ENCODE assay signal across 23 cellular contexts in genomic region chr4:182695009-182695408, GRCh38.
"Had no signal": no experiment of that assay in that cellular context is flagged by ENCODE, and none has a peak within 500 bp of the region (broad histone marks: within the 10 kb centered on the region; RNA-seq: fewer than 3 reads in every experiment).

No MANE protein-coding gene starts in this region.

- H3K4me1 ChIP-seq: lower lobe of right lung, right lobe of liver, stomach, testis, thyroid gland, transverse colon, upper lobe of left lung, vagina had no signal

- ATAC-seq: lower lobe of right lung; natural killer cell; right lobe of liver; stimulated activated memory B cell treated with anti-CD40 and anti-IgM and Interleukin-4, amounts not matched to agents 10 μg/mL and 1 μg/mL and 100 μg/mL, for 72 hours; stimulated activated naive CD8-positive, alpha-beta T cell treated with anti-CD3 and anti-CD28 coated beads, Interleukin-15, Interleukin-2, amounts not matched to agents 100 U/mL and 50 U/mL, for 24 hours had no signal

- H3K36me3 ChIP-seq: lower lobe of right lung, ovary, right lobe of liver, stomach, thyroid gland, transverse colon, upper lobe of left lung, vagina had no signal

- H3K9me3 ChIP-seq: lower lobe of right lung, ovary, right lobe of liver, stomach, testis, thyroid gland, transverse colon, upper lobe of left lung, vagina had no signal

- H3K27me3 ChIP-seq: ovary, right lobe of liver, stomach, testis, thyroid gland, upper lobe of left lung, vagina had no signal

- DNase-seq: hypothalamus; immature natural killer cell; kidney; lower lobe of right lung; mammary epithelial cell; natural killer cell; nephron progenitor cell; ovary; retina; right lobe of liver; stimulated activated CD4-positive, alpha-beta T cell treated with anti-CD3 and anti-CD28 coated beads, Interleukin-1b, Interleukin-23, amount 100 ng/mL, for 48 hours; stimulated activated CD4-positive, alpha-beta T cell treated with anti-CD3 and anti-CD28 coated beads, Interleukin-2, amount 100 ng/mL, for 48 hours; stimulated activated CD4-positive, alpha-beta T cell treated with anti-CD3 and anti-CD28 coated beads, Interleukin-4, amount 100 ng/mL, for 4 hours; stimulated activated CD8-positive, alpha-beta memory T cell treated with anti-CD3 and anti-CD28 coated beads, Interleukin-4, amount 100 ng/mL, for 48 hours; stimulated activated naive CD8-positive, alpha-beta T cell treated with anti-CD3 and anti-CD28 coated beads, Interleukin-15, Interleukin-2, amounts not matched to agents 100 U/mL and 50 U/mL, for 24 hours; stomach; testis; thyroid gland; transverse colon; upper lobe of left lung had no signal

- H3K4me3 ChIP-seq: lower lobe of right lung, ovary, right lobe of liver, smooth muscle cell, stomach, testis, thyroid gland, transverse colon, upper lobe of left lung, vagina had no signal

- H3K27ac ChIP-seq: lower lobe of right lung, ovary, right lobe of liver, stomach, testis, thyroid gland, transverse colon, upper lobe of left lung, vagina had no signal
